In the genomic region with DNA sequence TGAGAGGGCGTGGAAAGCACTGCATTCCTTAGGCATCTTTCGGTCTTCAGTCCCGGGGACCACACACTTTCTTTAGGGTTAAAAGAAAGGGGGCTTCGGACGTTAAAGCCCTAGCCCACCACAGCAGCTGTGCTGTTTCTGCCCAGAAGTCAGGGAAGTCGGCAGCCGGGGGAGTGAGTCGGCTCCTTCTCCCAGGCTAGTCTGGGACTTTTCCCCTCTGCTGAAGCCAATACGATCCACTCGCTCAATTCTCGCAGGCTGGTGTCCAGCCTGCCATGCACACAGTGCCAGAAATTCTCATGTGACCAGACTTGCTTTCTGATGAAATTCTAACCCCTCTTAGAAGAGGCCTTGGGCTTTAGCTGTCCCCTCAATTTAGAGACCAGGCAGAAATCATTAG, we compare ENCODE assay signal across 9 cellular contexts.
A peak's percentile ranks its signal among the peaks of the same experiment; 100 is the strongest.
DNase-seq lines count a peak whose midpoint lies in the region; TF ChIP-seq lines count a peak whose summit lies in the region.
"Had no signal": no experiment of that assay in that cellular context is flagged by ENCODE, and none has a peak within 500 bp of the region (broad histone marks: within the 10 kb centered on the region; RNA-seq: fewer than 3 reads in every experiment).

No MANE protein-coding gene starts in this region.

- H3K9ac ChIP-seq in liver (ENCODE audit: low read depth in 1 of 2, low read length in 2 of 2) = peak overlapping the region; percentile 64 to 90

- 19% methylated on average over 11 of the region's 11 CpGs for WGBS in liver
- WGBS in stomach, 5 donors = 15 to 44% (median 31%) methylated on average over 11 of the region's 11 CpGs

- H3K4me1 ChIP-seq in liver (ENCODE audit: control insufficient read depth in 4 of 4, insufficient read depth in 4 of 4, low read length in 3 of 4) (peaks cover 18 to 82% (median 63%) of the 10 kb centered on the region in 4 donors), stomach (peaks cover 56 to 95% (median 73%) of the 10 kb centered on the region in 4 donors)

- H3K4me3 ChIP-seq in liver (ENCODE audit: low read depth in 1 of 3, low read length in 3 of 3) (peak overlapping the region; percentile 62 to 83 (median 73)), stomach (peak overlapping the region; percentile 43 to 47 (median 45))

- TF ChIP-seq RAD21 in liver (IDR thresholded peaks at IDR 0.05) = peak in 1 of 2 donors; percentile 57

- intact Hi-C loops in stomach (cut with DNase I; ENCODE audit: low total_unique reads) = no loop called here

- H3K27me3 ChIP-seq in liver (ENCODE audit: control insufficient read depth in 4 of 4, insufficient read depth in 4 of 4, low read length in 3 of 4) (no peaks in the 10 kb centered on the region), stomach (no peaks in the 10 kb centered on the region)

- H3K9me3 ChIP-seq in liver (ENCODE audit: control insufficient read depth in 4 of 4, low read length in 3 of 4) (no peaks in the 10 kb centered on the region), stomach (no peaks in the 10 kb centered on the region)

- H3K27ac ChIP-seq in cingulate gyrus (ENCODE audit: low read depth, low read length) (peak overlapping the region; percentile 65), liver (ENCODE audit: low read depth in 1 of 2, low read length in 2 of 2) (peak overlapping the region; percentile 89 to 98), stomach (peak overlapping the region; percentile 80 to 87 (median 85))

- TF ChIP-seq CTCF in liver (IDR thresholded peaks at IDR 0.05; ENCODE audit: low read depth, low read length, missing input control) (no peak), stomach (IDR thresholded peaks at IDR 0.05) (no peak)

- no peak for TF ChIP-seq EP300 in stomach (IDR thresholded peaks at IDR 0.05)

- H3K36me3 ChIP-seq in liver (ENCODE audit: control insufficient read depth in 4 of 4, insufficient read depth in 3 of 4, low read depth in 1 of 4, low read length in 3 of 4) (peaks cover 0 to 1% (median 0%) of the 10 kb centered on the region in 4 donors), stomach (no peaks in the 10 kb centered on the region)

- TF ChIP-seq POLR2A in stomach (IDR thresholded peaks at IDR 0.05) = no peak

- peak; percentile 60 for DNase-seq in NCI-H1092 treated with DMSO at 0.1 percent for 48 hours (lab: John Stamatoyannopoulos, UW)
- DNase-seq in stomach = peak; percentile 54
- DNase-seq in NCI-H345 treated with DMSO at 0.1 percent for 48 hours (lab: John Stamatoyannopoulos, UW; ENCODE audit: unreplicated experiment) = no peak
- no peak for DNase-seq in NCI-H187 treated with DMSO at 0.1 percent for 48 hours (lab: John Stamatoyannopoulos, UW)
- DNase-seq in activated effector memory CD4-positive, alpha-beta T cell treated with anti-CD3 and anti-CD28 coated beads, Interleukin-2, amount 50 U/mL, for 16 hours = no peak
- no peak for DNase-seq in iPS-NIHi7 (ENCODE audit: extremely low spot score)
- DNase-seq: activated T-cell treated with anti-CD3 and anti-CD28 coated beads for 4 hours had no signal

TF ChIP-seq in liver, 16 proteins besides CTCF, POLR2A, EP300 and RAD21:
- TF ChIP-seq FOXA1 (IDR thresholded peaks at IDR 0.05) (no peak), NR2F2 (IDR thresholded peaks at IDR 0.05) (no peak), HNF4A (conservative IDR thresholded peaks at IDR 0.05) (peak in 1 of 2 donors; percentile 41), TAF1 (conservative IDR thresholded peaks at IDR 0.05) (no peak), YY1 (IDR thresholded peaks at IDR 0.05) (no peak), GABPA (IDR thresholded peaks at IDR 0.05 in 1 of 2, conservative IDR thresholded peaks at IDR 0.05 in 1 of 2) (peak in 1 of 2 donors; percentile 12), HNF4G (IDR thresholded peaks at IDR 0.05) (no peak), ATF3 (IDR thresholded peaks at IDR 0.05) (no peak), RXRA (IDR thresholded peaks at IDR 0.05) (no peak), FOXA2 (IDR thresholded peaks at IDR 0.05) (no peak), EGR1 (IDR thresholded peaks at IDR 0.05; ENCODE audit: low read depth in 2 of 2) (no peak), JUND (IDR thresholded peaks at IDR 0.05) (peak in 1 of 2 donors; percentile 3), SP1 (IDR thresholded peaks at IDR 0.05) (no peak)
- TF ChIP-seq, protein P1, sequence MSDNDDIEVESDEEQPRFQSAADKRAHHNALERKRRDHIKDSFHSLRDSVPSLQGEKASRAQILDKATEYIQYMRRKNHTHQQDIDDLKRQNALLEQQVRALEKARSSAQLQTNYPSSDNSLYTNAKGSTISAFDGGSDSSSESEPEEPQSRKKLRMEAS (IDR thresholded peaks at IDR 0.05) = no peak
- TF ChIP-seq, protein P2, sequence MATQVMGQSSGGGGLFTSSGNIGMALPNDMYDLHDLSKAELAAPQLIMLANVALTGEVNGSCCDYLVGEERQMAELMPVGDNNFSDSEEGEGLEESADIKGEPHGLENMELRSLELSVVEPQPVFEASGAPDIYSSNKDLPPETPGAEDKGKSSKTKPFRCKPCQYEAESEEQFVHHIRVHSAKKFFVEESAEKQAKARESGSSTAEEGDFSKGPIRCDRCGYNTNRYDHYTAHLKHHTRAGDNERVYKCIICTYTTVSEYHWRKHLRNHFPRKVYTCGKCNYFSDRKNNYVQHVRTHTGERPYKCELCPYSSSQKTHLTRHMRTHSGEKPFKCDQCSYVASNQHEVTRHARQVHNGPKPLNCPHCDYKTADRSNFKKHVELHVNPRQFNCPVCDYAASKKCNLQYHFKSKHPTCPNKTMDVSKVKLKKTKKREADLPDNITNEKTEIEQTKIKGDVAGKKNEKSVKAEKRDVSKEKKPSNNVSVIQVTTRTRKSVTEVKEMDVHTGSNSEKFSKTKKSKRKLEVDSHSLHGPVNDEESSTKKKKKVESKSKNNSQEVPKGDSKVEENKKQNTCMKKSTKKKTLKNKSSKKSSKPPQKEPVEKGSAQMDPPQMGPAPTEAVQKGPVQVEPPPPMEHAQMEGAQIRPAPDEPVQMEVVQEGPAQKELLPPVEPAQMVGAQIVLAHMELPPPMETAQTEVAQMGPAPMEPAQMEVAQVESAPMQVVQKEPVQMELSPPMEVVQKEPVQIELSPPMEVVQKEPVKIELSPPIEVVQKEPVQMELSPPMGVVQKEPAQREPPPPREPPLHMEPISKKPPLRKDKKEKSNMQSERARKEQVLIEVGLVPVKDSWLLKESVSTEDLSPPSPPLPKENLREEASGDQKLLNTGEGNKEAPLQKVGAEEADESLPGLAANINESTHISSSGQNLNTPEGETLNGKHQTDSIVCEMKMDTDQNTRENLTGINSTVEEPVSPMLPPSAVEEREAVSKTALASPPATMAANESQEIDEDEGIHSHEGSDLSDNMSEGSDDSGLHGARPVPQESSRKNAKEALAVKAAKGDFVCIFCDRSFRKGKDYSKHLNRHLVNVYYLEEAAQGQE (IDR thresholded peaks at IDR 0.05) = peak; percentile 66
- TF ChIP-seq, protein P3, sequence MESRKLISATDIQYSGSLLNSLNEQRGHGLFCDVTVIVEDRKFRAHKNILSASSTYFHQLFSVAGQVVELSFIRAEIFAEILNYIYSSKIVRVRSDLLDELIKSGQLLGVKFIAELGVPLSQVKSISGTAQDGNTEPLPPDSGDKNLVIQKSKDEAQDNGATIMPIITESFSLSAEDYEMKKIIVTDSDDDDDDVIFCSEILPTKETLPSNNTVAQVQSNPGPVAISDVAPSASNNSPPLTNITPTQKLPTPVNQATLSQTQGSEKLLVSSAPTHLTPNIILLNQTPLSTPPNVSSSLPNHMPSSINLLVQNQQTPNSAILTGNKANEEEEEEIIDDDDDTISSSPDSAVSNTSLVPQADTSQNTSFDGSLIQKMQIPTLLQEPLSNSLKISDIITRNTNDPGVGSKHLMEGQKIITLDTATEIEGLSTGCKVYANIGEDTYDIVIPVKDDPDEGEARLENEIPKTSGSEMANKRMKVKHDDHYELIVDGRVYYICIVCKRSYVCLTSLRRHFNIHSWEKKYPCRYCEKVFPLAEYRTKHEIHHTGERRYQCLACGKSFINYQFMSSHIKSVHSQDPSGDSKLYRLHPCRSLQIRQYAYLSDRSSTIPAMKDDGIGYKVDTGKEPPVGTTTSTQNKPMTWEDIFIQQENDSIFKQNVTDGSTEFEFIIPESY (IDR thresholded peaks at IDR 0.05) = no peak

Comparison
In these comparisons a context has a peak if more than half of its experiments do, and no peak if none do; other contexts are left out.
1. DNase-seq: peak in NCI-H1092 treated with DMSO at 0.1 percent for 48 hours (single experiment) and stomach (single experiment); none in NCI-H345 treated with DMSO at 0.1 percent for 48 hours (single experiment), NCI-H187 treated with DMSO at 0.1 percent for 48 hours (single experiment), activated effector memory CD4-positive, alpha-beta T cell treated with anti-CD3 and anti-CD28 coated beads, Interleukin-2, amount 50 U/mL, for 16 hours (single experiment) and iPS-NIHi7 (single experiment).
2. Peak in every context shown above with its lines, with median percentiles within 50 percentile points of each other: H3K27ac ChIP-seq.